ENCODE assay signal across 8 cellular contexts in the genomic region with DNA sequence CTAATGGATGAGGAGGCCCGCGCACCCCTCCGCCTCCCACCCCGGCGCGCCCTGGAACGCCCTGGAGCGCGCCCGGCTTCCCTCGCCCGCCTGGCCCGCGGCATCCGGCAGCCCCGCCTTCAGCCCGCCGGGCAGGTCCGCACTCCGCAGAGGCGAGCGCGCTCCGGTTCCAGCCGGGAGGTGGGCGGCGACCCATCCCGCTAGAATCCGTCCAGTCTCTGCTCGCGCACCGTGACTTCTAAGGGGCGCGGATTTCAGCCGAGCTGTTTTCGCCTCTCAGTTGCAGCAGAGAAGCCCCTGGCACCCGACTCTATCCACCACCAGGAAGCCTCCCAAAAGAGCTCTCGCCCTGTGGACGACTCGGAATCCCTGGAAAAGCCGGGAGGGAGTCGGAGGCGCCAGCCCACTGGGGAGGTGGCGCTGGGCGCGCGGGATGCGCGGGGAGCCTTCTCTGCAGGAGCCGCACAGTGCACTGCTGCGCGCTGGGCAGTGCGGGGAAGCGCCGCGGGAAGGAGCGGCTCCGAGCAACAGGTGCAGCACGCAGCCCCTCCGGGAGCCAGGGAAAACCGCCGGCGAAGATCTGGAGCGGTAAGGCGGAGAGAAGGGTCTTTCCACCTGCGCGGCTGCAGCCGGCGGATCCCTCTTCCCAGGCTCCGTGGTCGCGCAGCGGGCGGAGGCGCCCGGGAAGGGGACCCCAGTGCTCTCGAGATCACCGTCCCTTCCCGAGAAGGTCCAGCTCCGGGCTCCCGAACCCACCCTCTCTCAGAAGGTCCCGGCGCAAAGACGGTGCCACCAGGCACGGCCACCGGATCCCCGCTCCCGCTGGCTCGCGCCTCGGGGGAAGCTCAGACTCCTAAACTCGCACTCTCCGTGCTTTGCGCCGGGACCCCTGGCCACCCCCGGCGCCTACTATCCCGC. TPM values are rescaled to one million over a fixed set of nuclear protein-coding genes. Genes with fewer than 3 reads are reported as not detected.
DNase-seq lines count a peak whose midpoint lies in the region; ATAC-seq, FAIRE-seq and TF ChIP-seq lines count a peak whose summit lies in the region.

A gene with protein sequence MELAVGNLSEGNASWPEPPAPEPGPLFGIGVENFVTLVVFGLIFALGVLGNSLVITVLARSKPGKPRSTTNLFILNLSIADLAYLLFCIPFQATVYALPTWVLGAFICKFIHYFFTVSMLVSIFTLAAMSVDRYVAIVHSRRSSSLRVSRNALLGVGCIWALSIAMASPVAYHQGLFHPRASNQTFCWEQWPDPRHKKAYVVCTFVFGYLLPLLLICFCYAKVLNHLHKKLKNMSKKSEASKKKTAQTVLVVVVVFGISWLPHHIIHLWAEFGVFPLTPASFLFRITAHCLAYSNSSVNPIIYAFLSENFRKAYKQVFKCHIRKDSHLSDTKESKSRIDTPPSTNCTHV (plus strand): TSS at position 266 of the 918 bp plus-strand sequence. CDS start 701 bp downstream, outside the sequence.

- TF ChIP-seq CTCF in liver (IDR thresholded peaks at IDR 0.05; ENCODE audit: low read depth, low read length, missing input control) = no peak
- TF ChIP-seq CTCF in HepG2 (CRISPR knock-in tag; IDR thresholded peaks at IDR 0.05) = no peak
- no peak for TF ChIP-seq CTCF in cardiac fibroblast (IDR thresholded peaks at IDR 0.05; ENCODE audit: low read depth, low read length)
- no peak for TF ChIP-seq CTCF in mesothelial cell of epicardium (IDR thresholded peaks at IDR 0.05; ENCODE audit: unreplicated experiment)
- TF ChIP-seq CTCF in vagina (IDR thresholded peaks at IDR 0.05) = no peak

- TF ChIP-seq RAD21 in liver (IDR thresholded peaks at IDR 0.05) (no peak), HepG2 (CRISPR knock-in tag; IDR thresholded peaks at IDR 0.05) (no peak)

- H3K27ac ChIP-seq in liver (ENCODE audit: low read depth in 1 of 2, low read length in 2 of 2) = no peak within 1 kb of the TSS
- no peak within 1 kb of the TSS for H3K27ac ChIP-seq in HepG2 (ENCODE audit: extremely low read length, insufficient read depth, low read length)
- no peak within 1 kb of the TSS for H3K27ac ChIP-seq in vagina

- H3K36me3 Mint-ChIP-seq in mesothelial cell of epicardium = no peaks in the 10 kb centered on the region

- H3K4me1 Mint-ChIP-seq in mesothelial cell of epicardium = peaks cover 12% of the 10 kb centered on the region

- no peak within 1 kb of the TSS for H2AFZ ChIP-seq in HepG2 (ENCODE audit: low read length)

- H3K27me3 Mint-ChIP-seq in mesothelial cell of epicardium (ENCODE audit: low read depth) = peaks cover 93% of the 10 kb centered on the region

- 2% methylated on average over 98 of the region's 98 CpGs for WGBS in liver
- 53% methylated on average over 27 of the region's 98 CpGs for WGBS in HepG2 (ENCODE audit: low lambda C conversion rate)

- H3K9me3 Mint-ChIP-seq in mesothelial cell of epicardium = peaks cover 15% of the 10 kb centered on the region

- no peaks in the 10 kb centered on the region for H3K36me3 ChIP-seq in liver (ENCODE audit: control insufficient read depth in 4 of 4, insufficient read depth in 3 of 4, low read depth in 1 of 4, low read length in 3 of 4)
- no peaks in the 10 kb centered on the region for H3K36me3 ChIP-seq in HepG2 (replicated peaks in 1 of 2; ENCODE audit: control insufficient read depth in 1 of 2, insufficient read depth in 2 of 2, low read length in 2 of 2)
- no peaks in the 10 kb centered on the region for H3K36me3 ChIP-seq in vagina

- CTCF ChIA-PET in HepG2 (lab: Yijun Ruan, JAX; ENCODE audit: low intra/inter-chr PET ratio, low total read pairs) = no interaction called here

- DNase-seq in HepG2 (ENCODE audit: low spot score) = no peak
- peak; percentile 1 to 7 for DNase-seq in cardiac fibroblast (ENCODE audit: low read depth in 2 of 2)
- peak in 1 of 2 experiments; percentile 41 for DNase-seq in mesothelial cell of epicardium (ENCODE audit: low spot score in 2 of 2, unreplicated experiment in 2 of 2)
- peak in 1 of 2 donors; percentile 27 for DNase-seq in vagina (ENCODE audit: extremely low spot score in 2 of 2)
- DNase-seq in nucleus accumbens (lab: John Stamatoyannopoulos, UW) = no peak
- no peak for DNase-seq in T-helper 9 cell
- no peak for DNase-seq in SW480 (ENCODE audit: low spot score)

- no peaks in the 10 kb centered on the region for H4K20me1 ChIP-seq in HepG2 (ENCODE audit: insufficient read depth, low read length)

- no peak within 1 kb of the TSS for H3K27ac Mint-ChIP-seq in mesothelial cell of epicardium

- POLR2A ChIA-PET in HepG2 (lab: Yijun Ruan, JAX) = no interaction called here

- no peaks in the 10 kb centered on the region for H3K79me2 ChIP-seq in HepG2 (ENCODE audit: insufficient read depth, low read length)

- TF ChIP-seq POLR2A in HepG2 (IDR thresholded peaks at IDR 0.05; ENCODE audit: insufficient read depth in 1 of 2, low read depth in 2 of 2, low read length in 2 of 2) (no peak), vagina (IDR thresholded peaks at IDR 0.05) (no peak)

- H3K27me3 ChIP-seq in liver (ENCODE audit: control insufficient read depth in 4 of 4, insufficient read depth in 4 of 4, low read length in 3 of 4) = peaks cover 4 to 20% (median 8%) of the 10 kb centered on the region in 4 donors
- H3K27me3 ChIP-seq in HepG2 (ENCODE audit: control insufficient read depth in 1 of 2, insufficient read depth in 2 of 2, low read length in 2 of 2) = peaks cover 0 to 15% of the 10 kb centered on the region in 2 experiments; a peak in 3 of 5 replicates
- H3K27me3 ChIP-seq in vagina = peaks cover 6% of the 10 kb centered on the region

- no peak for TF ChIP-seq EP300 in HepG2 (IDR thresholded peaks at IDR 0.05; ENCODE audit: low read depth in 2 of 2, low read length in 2 of 2)
- TF ChIP-seq EP300 in HepG2 (CRISPR knock-in tag; IDR thresholded peaks at IDR 0.05; ENCODE audit: borderline replicate concordance) = no peak

- FAIRE-seq in HepG2 (lab: Jason Lieb, UNC) = no peak

- peak within 1 kb of the TSS; percentile 48 for H3K4me3 Mint-ChIP-seq in mesothelial cell of epicardium

- H3K9me3 ChIP-seq in liver (ENCODE audit: control insufficient read depth in 4 of 4, low read length in 3 of 4) (peaks cover 0 to 3% (median 0%) of the 10 kb centered on the region in 4 donors), HepG2 (ENCODE audit: low read length) (no peaks in the 10 kb centered on the region), vagina (no peaks in the 10 kb centered on the region)

- no TSS peak for BruUV-seq in HepG2 (replicated peaks; lab: Mats Ljungman, UMichigan)

- in situ Hi-C loops in HepG2 (cut with HindIII; ENCODE audit: extremely low pct_ligation_motif_present, low pct_unique_long_range_greater_than_20kb) = no loop called here

- peak within 1 kb of the TSS in 2 of 3 donors; percentile 42 for H3K4me3 ChIP-seq in liver (ENCODE audit: low read depth in 1 of 3, low read length in 3 of 3)
- no peak within 1 kb of the TSS for H3K4me3 ChIP-seq in HepG2 (replicated peaks in 1 of 3; ENCODE audit: insufficient read depth in 1 of 3, low read depth in 2 of 3, low read length in 3 of 3)
- H3K4me3 ChIP-seq in cardiac fibroblast (replicated peaks in 1 of 2; ENCODE audit: low read depth in 2 of 2, low read length in 2 of 2) = peak within 1 kb of the TSS; percentile 29 to 43
- H3K4me3 ChIP-seq in vagina = peak within 1 kb of the TSS; percentile 15 to 31

- no peak within 1 kb of the TSS for H3K4me2 ChIP-seq in HepG2 (ENCODE audit: low read depth, low read length)

- intact Hi-C loops in HepG2 (cut with micrococcal nuclease; ENCODE audit: unreplicated experiment) (no loop called here), vagina (cut with DNase I) (no loop called here)

- peaks cover 2 to 23% (median 15%) of the 10 kb centered on the region in 4 donors for H3K4me1 ChIP-seq in liver (ENCODE audit: control insufficient read depth in 4 of 4, insufficient read depth in 4 of 4, low read length in 3 of 4)
- no peaks in the 10 kb centered on the region for H3K4me1 ChIP-seq in HepG2 (ENCODE audit: insufficient read depth, low read length)
- peaks cover 26% of the 10 kb centered on the region for H3K4me1 ChIP-seq in vagina

- ATAC-seq in HepG2 = no peak

- no peak within 1 kb of the TSS for H3K9ac ChIP-seq in liver (ENCODE audit: low read depth in 1 of 2, low read length in 2 of 2)
- H3K9ac ChIP-seq in HepG2 (ENCODE audit: insufficient read depth, low read depth, low read length) = no peak within 1 kb of the TSS

TF ChIP-seq in liver, 16 proteins besides CTCF, POLR2A, EP300 and RAD21 (continues in another document):
- TF ChIP-seq FOXA1 (IDR thresholded peaks at IDR 0.05) (no peak), EGR1 (IDR thresholded peaks at IDR 0.05; ENCODE audit: low read depth in 2 of 2) (no peak), FOXA2 (IDR thresholded peaks at IDR 0.05) (no peak), HNF4G (IDR thresholded peaks at IDR 0.05) (no peak)

TF ChIP-seq in HepG2, 621 proteins besides CTCF, POLR2A, EP300 and RAD21 (continues in another document):
- no peak for TF ChIP-seq ZSCAN9 (CRISPR knock-in tag; IDR thresholded peaks at IDR 0.05; ENCODE audit: borderline replicate concordance)

RNA-seq across cellular contexts. Expression of the gene that starts here (rescaled TPM):
- total RNA-seq in liver (not detected), HepG2 (2016; rRNA removed; fragmentation: Illumina TruSeq; extraction: Trizol) (not detected in 2 replicates), mesothelial cell of epicardium (not detected in 3 replicates), vagina (0.98 TPM)
- polyA plus RNA-seq in liver (not detected), HepG2 (2011; rRNA removed) (not detected in 2 replicates)
- not detected in 2 replicates for total RNA-seq in HepG2 (2016; cell fraction: cytosol; rRNA removed; fragmentation: Illumina TruSeq; extraction: Trizol; ENCODE audit: low read depth)
- total RNA-seq in HepG2 (2016; cell fraction: insoluble cytoplasmic fraction; rRNA removed; fragmentation: Illumina TruSeq; extraction: Trizol) = not detected in 2 replicates
- total RNA-seq in HepG2 (2016; cell fraction: membrane; rRNA removed; fragmentation: Illumina TruSeq; extraction: Trizol) = not detected in 2 replicates
- total RNA-seq in HepG2 (2016; cell fraction: nucleus; rRNA removed; fragmentation: Illumina TruSeq; extraction: Trizol) = not detected in 2 replicates
- not detected in 2 replicates for polyA plus RNA-seq in HepG2 (2011; cell fraction: cytosol; rRNA removed)
- polyA plus RNA-seq in HepG2 (2011; cell fraction: nucleus; rRNA removed) = not detected in 2 replicates
- polyA plus RNA-seq in HepG2 (2012) = not detected in 2 replicates
- polyA plus RNA-seq in HepG2 (2016; cell fraction: cytosol; fragmentation: Illumina TruSeq; extraction: Trizol; ENCODE audit: low read depth) = not detected in 2 replicates
- not detected in 2 replicates for polyA plus RNA-seq in HepG2 (2016; cell fraction: insoluble cytoplasmic fraction; fragmentation: Illumina TruSeq; extraction: Trizol; ENCODE audit: low read depth)
- polyA plus RNA-seq in HepG2 (2016; cell fraction: membrane; fragmentation: Illumina TruSeq; extraction: Trizol; ENCODE audit: low read depth) = not detected in 2 replicates
- not detected in 2 replicates for polyA plus RNA-seq in HepG2 (2016; cell fraction: nucleus; fragmentation: Illumina TruSeq; extraction: Trizol; ENCODE audit: insufficient read depth, low read depth)
- polyA minus RNA-seq in HepG2 (2011; rRNA and poly(A)+ RNA removed; ENCODE audit: low replicate concordance) = not detected in 2 replicates
- not detected in 2 replicates for polyA minus RNA-seq in HepG2 (2011; cell fraction: cytosol; rRNA and poly(A)+ RNA removed)
- not detected in 2 replicates for polyA minus RNA-seq in HepG2 (2011; cell fraction: nucleus; rRNA and poly(A)+ RNA removed)

Comparison
In these comparisons a context has a peak if more than half of its experiments do, and no peak if none do; other contexts are left out.
1. H3K4me3 ChIP-seq: peak in liver (2 of 3), cardiac fibroblast (2 of 2) and vagina (2 of 2); none in HepG2 (0 of 3).
2. DNase-seq: peak in cardiac fibroblast (2 of 2); none in HepG2 (single experiment), nucleus accumbens (0 of 56), T-helper 9 cell (single experiment) and SW480 (single experiment).